In the genomic region with DNA sequence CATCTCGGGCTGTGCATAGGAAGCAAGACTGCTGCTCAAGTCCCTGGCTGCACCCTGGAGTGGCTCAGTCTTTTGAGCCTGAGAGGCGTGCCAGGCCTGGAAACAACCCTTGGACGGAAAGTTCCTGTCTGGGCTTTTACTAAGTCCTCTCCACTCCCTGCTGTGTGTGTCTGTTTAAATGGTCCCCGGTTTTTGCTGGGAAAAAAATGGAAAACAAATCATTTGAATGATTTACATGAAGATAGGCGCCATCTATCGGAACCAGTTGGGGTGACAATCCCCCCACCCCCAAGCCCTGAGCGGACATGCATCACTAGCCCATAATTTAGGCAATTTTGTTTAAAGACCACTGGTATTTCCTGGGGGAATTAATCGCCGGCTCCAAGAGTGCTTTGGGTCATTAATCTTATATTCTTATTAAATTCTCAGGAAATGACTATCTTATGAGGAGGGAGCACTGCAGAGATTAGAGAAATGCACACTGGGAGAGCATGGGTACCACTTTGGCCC, we compare ENCODE assay signal across 8 cellular contexts. TPM values are rescaled to one million over a fixed set of nuclear protein-coding genes. Genes with fewer than 3 reads are reported as not detected.
DNase-seq lines count a peak whose midpoint lies in the region; ATAC-seq and TF ChIP-seq lines count a peak whose summit lies in the region.

No MANE protein-coding gene starts in this region.

- CTCF ChIA-PET in CD8-positive, alpha-beta memory T cell (lab: Charles Lee) = interaction anchor here (0.7 to 7.1 kb wide), 5 partner anchors 11 to 281 kb away, joined by 3 to 78 read pairs (median 8); partner anchors contain the start of gene ALG8

- peaks cover 9% of the 10 kb centered on the region for H3K27me3 ChIP-seq in CD8-positive, alpha-beta memory T cell (ENCODE audit: insufficient read depth, low read length, poor library complexity, severe bottlenecking)
- no peaks in the 10 kb centered on the region for H3K27me3 ChIP-seq in SJSA1 (replicated peaks)
- no peaks in the 10 kb centered on the region for H3K27me3 ChIP-seq in right atrium auricular region

- no peaks in the 10 kb centered on the region for H3K9me3 ChIP-seq in CD8-positive, alpha-beta memory T cell (ENCODE audit: low read length)
- H3K9me3 ChIP-seq in SJSA1 (replicated peaks) = no peaks in the 10 kb centered on the region
- no peaks in the 10 kb centered on the region for H3K9me3 ChIP-seq in right atrium auricular region

- peaks cover 11 to 18% of the 10 kb centered on the region in 2 donors for H3K27me3 Mint-ChIP-seq in CD8-positive, alpha-beta memory T cell

- H3K27ac Mint-ChIP-seq in CD8-positive, alpha-beta memory T cell = no peak overlapping the region

- H3K9me3 Mint-ChIP-seq in CD8-positive, alpha-beta memory T cell = no peaks in the 10 kb centered on the region

- POLR2A ChIA-PET in CD8-positive, alpha-beta memory T cell (lab: Charles Lee) = no interaction called here

- peak; percentile 22 to 89 for TF ChIP-seq CTCF in right atrium auricular region (IDR thresholded peaks at IDR 0.05)

- H3K4me1 Mint-ChIP-seq in CD8-positive, alpha-beta memory T cell = peaks cover 19 to 28% (median 28%) of the 10 kb centered on the region in 3 donors

- peak overlapping the region in 2 of 7 donors; percentile 46 to 81 for H3K4me3 Mint-ChIP-seq in CD8-positive, alpha-beta memory T cell

- H3K36me3 ChIP-seq in CD8-positive, alpha-beta memory T cell (ENCODE audit: insufficient read depth, low read length) = no peaks in the 10 kb centered on the region
- no peaks in the 10 kb centered on the region for H3K36me3 ChIP-seq in SJSA1
- H3K36me3 ChIP-seq in right atrium auricular region = no peaks in the 10 kb centered on the region

- ATAC-seq in HG03469 (IDR thresholded peaks at IDR 0.05; ENCODE audit: unreplicated experiment) = no peak
- ATAC-seq in GM18519 (IDR thresholded peaks at IDR 0.05; ENCODE audit: low FRiP score, unreplicated experiment) = no peak

- H3K4me1 ChIP-seq in CD8-positive, alpha-beta memory T cell (ENCODE audit: insufficient read depth, low read length) = peaks cover 6% of the 10 kb centered on the region
- H3K4me1 ChIP-seq in SJSA1 (replicated peaks) (peaks cover 16% of the 10 kb centered on the region), right atrium auricular region (peaks cover 0 to 35% of the 10 kb centered on the region in 2 donors)

- peaks cover 0 to 3% (median 1%) of the 10 kb centered on the region in 3 donors for H3K36me3 Mint-ChIP-seq in CD8-positive, alpha-beta memory T cell

- H3K27ac ChIP-seq in CD8-positive, alpha-beta memory T cell (ENCODE audit: low read depth, low read length) = no peak overlapping the region
- H3K27ac ChIP-seq in SJSA1 (no peak overlapping the region), angular gyrus (ENCODE audit: low read depth, low read length) (peak overlapping the region; percentile 51), right atrium auricular region (peak overlapping the region; percentile 94 to 99)

- peak; percentile 16 to 60 (median 28) for DNase-seq in CD8-positive, alpha-beta memory T cell
- DNase-seq in HT1080 (ENCODE audit: low read depth) (peak; percentile 60), SJSA1 (ENCODE audit: low read depth in 1 of 2, low spot score in 2 of 2) (peak; percentile 26 to 50), right atrium auricular region (ENCODE audit: low spot score) (peak; percentile 86), putamen (ENCODE audit: low spot score) (peak; percentile 80)

- no peak overlapping the region for H3K4me3 ChIP-seq in CD8-positive, alpha-beta memory T cell (ENCODE audit: low read length)
- no peak overlapping the region for H3K4me3 ChIP-seq in SJSA1
- H3K4me3 ChIP-seq in right atrium auricular region = peak overlapping the region in 1 of 2 donors; percentile 13

RNA-seq across cellular contexts. Expression of gene GAB2, which starts 2.7 kb away (rescaled TPM):
- 1 to 10 TPM; 2.9 to 4.3 TPM for total RNA-seq in CD8-positive, alpha-beta memory T cell
- polyA plus RNA-seq in CD8-positive, alpha-beta memory T cell = not detected
- total RNA-seq in HT1080 (2014; rRNA removed; shearing (Covaris generic)) = 1.5 and 1.9 TPM in 2 replicates
- polyA plus RNA-seq in HT1080 (2015; cell fraction: cytosol; rRNA removed) = 1.9 and 2.4 TPM in 2 replicates
- 2.1 and 4.1 TPM in 2 replicates for polyA plus RNA-seq in HT1080 (2015; cell fraction: nucleus; rRNA removed)
- 3.1 and 3.2 TPM in 2 replicates for total RNA-seq in SJSA1 (2014; rRNA removed; shearing (Covaris generic))
- 10 to 100 TPM; 22.0 to 33.7 TPM for total RNA-seq in right atrium auricular region

Comparison
In these comparisons a context has a peak if more than half of its experiments do, and no peak if none do; other contexts are left out.
1. DNase-seq: peak in every context shown above with its lines; median percentile 86 in right atrium auricular region; 80 in putamen; 60 in HT1080; 38 in SJSA1; 28 in CD8-positive, alpha-beta memory T cell.
2. H3K27ac ChIP-seq: peak in angular gyrus (single experiment) and right atrium auricular region (2 of 2); none in CD8-positive, alpha-beta memory T cell (single experiment) and SJSA1 (single experiment).